ENCODE assay signal across 23 cellular contexts in genomic region chr15:57358611-57359010, GRCh38. TPM values are rescaled to one million over a fixed set of nuclear protein-coding genes. Genes with fewer than 3 reads are reported as not detected.
"Had no signal": no experiment of that assay in that cellular context is flagged by ENCODE, and none has a peak within 500 bp of the region (broad histone marks: within the 10 kb centered on the region; RNA-seq: fewer than 3 reads in every experiment).

No MANE protein-coding gene starts in this region.

- H3K27me3 ChIP-seq: esophagus squamous epithelium, suprapubic skin, upper lobe of right lung had no signal

- H3K36me3 ChIP-seq: esophagus squamous epithelium, heart right ventricle, spleen, suprapubic skin, tibial artery, upper lobe of right lung had no signal

- FAIRE-seq: colon had no signal

- H3K4me1 ChIP-seq: esophagus squamous epithelium, heart right ventricle, spleen, suprapubic skin, tibial artery, upper lobe of right lung had no signal

- DNase-seq: activated CD4-positive, alpha-beta T cell treated with anti-CD3 and anti-CD28 coated beads for 4 hours; activated CD4-positive, alpha-beta T cell treated with anti-CD3 and anti-CD28 coated beads, Interleukin-2, amount 50 U/mL, for 4 hours; activated CD8-positive, alpha-beta memory T cell treated with anti-CD3 and anti-CD28 coated beads for 24 hours; activated effector memory CD4-positive, alpha-beta T cell treated with Interleukin-2 at 50 U/mL for 16 hours; activated naive CD4-positive, alpha-beta T cell treated with Interleukin-2 at 50 U/mL for 16 hours; anterior cingulate cortex; dermis blood vessel endothelial cell; effector CD4-positive, alpha-beta T cell; esophagus squamous epithelium; foreskin melanocyte; heart right ventricle; naive thymus-derived CD4-positive, alpha-beta T cell; nucleus accumbens; right cardiac atrium; spleen; stimulated activated naive CD4-positive, alpha-beta T cell; T1000; tibial artery; upper lobe of right lung had no signal

- H3K27ac ChIP-seq: epithelial cell of prostate, esophagus squamous epithelium, heart right ventricle, spleen, suprapubic skin, tibial artery, upper lobe of right lung, VCaP had no signal

- H3K4me3 ChIP-seq: esophagus squamous epithelium, heart right ventricle, spleen, suprapubic skin, tibial artery, upper lobe of right lung had no signal

- H3K9me3 ChIP-seq: esophagus squamous epithelium, heart right ventricle, spleen, suprapubic skin, tibial artery, upper lobe of right lung had no signal

RNA-seq across cellular contexts. Expression of gene CGNL1, which starts 17.7 kb away (rescaled TPM):
- total RNA-seq: naive thymus-derived CD4-positive, alpha-beta T cell had no signal
